In the genomic region with DNA sequence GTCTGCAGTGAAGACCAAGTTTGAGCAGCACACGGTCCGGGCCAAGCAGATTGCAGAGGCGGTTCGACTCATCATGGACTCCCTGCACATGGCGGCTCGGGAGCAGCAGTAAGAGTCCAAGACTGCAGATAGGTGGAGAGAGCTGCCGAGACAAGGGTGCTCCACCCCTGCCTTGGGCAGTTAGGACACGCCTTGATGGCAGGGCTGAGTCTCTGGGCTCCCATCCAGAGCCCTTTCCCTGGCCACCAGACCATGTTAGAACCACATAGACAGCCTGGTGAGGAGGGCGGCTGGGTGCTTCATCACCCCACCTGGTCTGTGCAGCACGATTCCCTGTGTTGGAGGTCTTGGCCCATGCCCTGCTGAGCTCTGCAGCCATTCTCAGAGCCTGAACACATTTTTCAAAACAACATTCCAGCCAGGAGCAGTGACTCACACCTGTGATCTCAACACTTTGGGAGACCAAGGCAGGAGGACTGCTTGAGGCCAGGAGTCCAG, we compare ENCODE assay signal across 10 cellular contexts. TPM values are rescaled to one million over a fixed set of nuclear protein-coding genes. Genes with fewer than 3 reads are reported as not detected.
A peak's percentile ranks its signal among the peaks of the same experiment; 100 is the strongest.
DNase-seq lines count a peak whose midpoint lies in the region; ATAC-seq, FAIRE-seq and TF ChIP-seq lines count a peak whose summit lies in the region.
"Had no signal": no experiment of that assay in that cellular context is flagged by ENCODE, and none has a peak within 500 bp of the region (broad histone marks: within the 10 kb centered on the region; RNA-seq: fewer than 3 reads in every experiment).

No MANE protein-coding gene starts in this region.

- no peaks in the 10 kb centered on the region for H3K27me3 ChIP-seq in A673 (replicated peaks; ENCODE audit: insufficient read depth, low read depth, low read length, poor library complexity)
- H3K27me3 ChIP-seq in IMR-90 (ENCODE audit: control insufficient read depth, insufficient read depth, low read length) = no peaks in the 10 kb centered on the region
- no peaks in the 10 kb centered on the region for H3K27me3 ChIP-seq in mammary epithelial cell (ENCODE audit: insufficient read depth, low read length)
- no peaks in the 10 kb centered on the region for H3K27me3 ChIP-seq in keratinocyte (ENCODE audit: control insufficient read depth, extremely low read depth, insufficient read depth, low read length)
- H3K27me3 ChIP-seq in ascending aorta = no peaks in the 10 kb centered on the region
- no peaks in the 10 kb centered on the region for H3K27me3 ChIP-seq in MM.1S (replicated peaks; ENCODE audit: insufficient read depth, low read length)

- no peak for TF ChIP-seq CTCF in A673 (conservative IDR thresholded peaks at IDR 0.05; ENCODE audit: low read depth, low read length)
- TF ChIP-seq CTCF in IMR-90 (conservative IDR thresholded peaks at IDR 0.05; ENCODE audit: low read depth, low read length) = no peak
- TF ChIP-seq CTCF in mammary epithelial cell (conservative IDR thresholded peaks at IDR 0.05 in 1 of 2, IDR thresholded peaks at IDR 0.05 in 1 of 2; ENCODE audit: extremely low read depth in 1 of 2, insufficient read depth in 1 of 2, low read depth in 1 of 2, low read length in 2 of 2) = no peak
- TF ChIP-seq CTCF in keratinocyte (optimal IDR thresholded peaks at IDR 0.05 in 1 of 3, IDR thresholded peaks at IDR 0.05 in 1 of 3, conservative IDR thresholded peaks at IDR 0.05 in 1 of 3; ENCODE audit: extremely low read depth in 1 of 3, insufficient read depth in 2 of 3, low read length in 3 of 3) = no peak
- no peak for TF ChIP-seq CTCF in ascending aorta (IDR thresholded peaks at IDR 0.05)
- no peak for TF ChIP-seq CTCF in MM.1S (IDR thresholded peaks at IDR 0.05; ENCODE audit: low read length)

- H3K9me1 ChIP-seq in IMR-90 (ENCODE audit: insufficient read depth, low read length) (peaks cover 4% of the 10 kb centered on the region; the same call in 1 of the 2 replicates), keratinocyte (ENCODE audit: control insufficient read depth, extremely low read depth, insufficient read depth, low read length) (no peaks in the 10 kb centered on the region)

- WGBS in IMR-90 (ENCODE audit: extremely low coverage in 2 of 2, insufficient read length in 1 of 2), 2 experiments = 95% methylated on average over 6 of the region's 10 CpGs; no CpG with 5 or more reads in 1 of the 2 experiments
- 86% methylated on average over 9 of the region's 10 CpGs for WGBS in mammary epithelial cell (ENCODE audit: low coverage, missing lambda C conversion rate)

- H2AK9ac ChIP-seq in IMR-90 (replicated peaks; ENCODE audit: low read depth, low read length, poor library complexity) = no peak overlapping the region

- peak overlapping the region; percentile 77 for H3K27ac ChIP-seq in A673 (ENCODE audit: low read depth, low read length, poor library complexity, severe bottlenecking)
- no peak overlapping the region for H3K27ac ChIP-seq in IMR-90 (ENCODE audit: insufficient read depth, low read length)
- no peak overlapping the region for H3K27ac ChIP-seq in mammary epithelial cell (ENCODE audit: insufficient read depth, low read depth, low read length)
- peak overlapping the region; percentile 51 for H3K27ac ChIP-seq in keratinocyte (ENCODE audit: control insufficient read depth, insufficient read depth, low read length)
- H3K27ac ChIP-seq in ascending aorta = no peak overlapping the region
- no peak overlapping the region for H3K27ac ChIP-seq in MM.1S (ENCODE audit: low read length)

- no peak for TF ChIP-seq RAD21 in IMR-90 (IDR thresholded peaks at IDR 0.05; ENCODE audit: low read length)

- no peak overlapping the region for H2BK15ac ChIP-seq in IMR-90 (ENCODE audit: low read depth, low read length)

- dilution Hi-C loops in IMR-90 (cut with HindIII; ENCODE audit: low sequenced_read_pairs, unreplicated experiment) (no loop called here), mammary epithelial cell (cut with HindIII; ENCODE audit: low sequenced_read_pairs) (no loop called here), keratinocyte (cut with MboI; ENCODE audit: extremely low pct_ligation_motif_present, low sequenced_read_pairs) (no loop called here)

- no peak overlapping the region for H3K56ac ChIP-seq in IMR-90 (ENCODE audit: extremely low read depth, insufficient read depth, low read length)

- H3K9me3 ChIP-seq in A673 (ENCODE audit: low read depth, low read length, poor library complexity, severe bottlenecking) (no peaks in the 10 kb centered on the region), IMR-90 (ENCODE audit: control insufficient read depth, insufficient read depth, low read length) (no peaks in the 10 kb centered on the region), mammary epithelial cell (replicated peaks; ENCODE audit: insufficient read depth, low read length) (no peaks in the 10 kb centered on the region), keratinocyte (ENCODE audit: control insufficient read depth, low read depth, low read length) (no peaks in the 10 kb centered on the region), ascending aorta (no peaks in the 10 kb centered on the region), MM.1S (replicated peaks; ENCODE audit: insufficient read depth, low read length) (no peaks in the 10 kb centered on the region)

- in situ Hi-C loops in IMR-90 (cut with MboI; ENCODE audit: low sequenced_read_pairs) (no loop called here), mammary epithelial cell (cut with MboI; ENCODE audit: low sequenced_read_pairs in 2 of 2) (no loop called here)

- BruUV-seq in A673 (replicated peaks; lab: Mats Ljungman, UMichigan) = no TSS peak
- no TSS peak for BruUV-seq in IMR-90 (replicated peaks; lab: Mats Ljungman, UMichigan)
- no TSS peak for BruUV-seq in mammary epithelial cell (replicated peaks; lab: Mats Ljungman, UMichigan)

- CTCF ChIA-PET in A673 (lab: Charles Lee) = interaction anchor here (1.0 kb wide), 1 partner anchor 77 kb away, joined by 5 read pairs; no protein-coding TSS in a partner anchor
- CTCF ChIA-PET in IMR-90 (lab: Yijun Ruan, JAX) = interaction anchor here (0.8 kb wide), 1 partner anchor 77 kb away, joined by 4 read pairs; no protein-coding TSS in a partner anchor
- CTCF ChIA-PET in mammary epithelial cell (lab: Charles Lee; ENCODE audit: low non-redundant PET) = no interaction called here

- intact Hi-C loops in A673 (cut with micrococcal nuclease; ENCODE audit: unreplicated experiment) = no loop called here
- intact Hi-C loops in IMR-90 (cut with micrococcal nuclease) = no loop called here
- intact Hi-C loops in mammary epithelial cell (cut with micrococcal nuclease) = no loop called here
- intact Hi-C loops in ascending aorta (cut with DNase I) = no loop called here

- H3K79me2 ChIP-seq in mammary epithelial cell (ENCODE audit: insufficient read depth, low read length) (no peaks in the 10 kb centered on the region), keratinocyte (ENCODE audit: control insufficient read depth, insufficient read depth, low read length) (no peaks in the 10 kb centered on the region), MM.1S (ENCODE audit: low read length) (no peaks in the 10 kb centered on the region)

- POLR2A ChIA-PET in A673 (lab: Charles Lee; ENCODE audit: low non-redundant PET) (no interaction called here), IMR-90 (lab: Charles Lee; ENCODE audit: unreplicated experiment) (no interaction called here)

- H4K91ac ChIP-seq in IMR-90 (ENCODE audit: insufficient read depth, low read depth, low read length) = no peak overlapping the region

- H3K18ac ChIP-seq in IMR-90 (ENCODE audit: low read depth, low read length) = no peak overlapping the region

- no peak for TF ChIP-seq POLR2A in IMR-90 (IDR thresholded peaks at IDR 0.05; ENCODE audit: low read depth, low read length)

- no peaks in the 10 kb centered on the region for H4K20me1 ChIP-seq in IMR-90 (ENCODE audit: insufficient read depth, low read length)
- no peaks in the 10 kb centered on the region for H4K20me1 ChIP-seq in mammary epithelial cell (ENCODE audit: insufficient read depth, low read length)
- peaks cover 7% of the 10 kb centered on the region for H4K20me1 ChIP-seq in keratinocyte (ENCODE audit: control insufficient read depth, extremely low read depth, insufficient read depth, low read length)
- no peaks in the 10 kb centered on the region for H4K20me1 ChIP-seq in MM.1S (ENCODE audit: insufficient read depth, low read length)

- peak; percentile 24; the same call in 1 of the 2 replicates for ATAC-seq in IMR-90 (ENCODE audit: low read depth)
- ATAC-seq: T-helper 17 cell had no signal

- H2AK5ac ChIP-seq in IMR-90 (ENCODE audit: low read depth, low read length) = no peak overlapping the region

- H3F3A ChIP-seq in MM.1S (ENCODE audit: insufficient read depth, low read length) = no peaks in the 10 kb centered on the region

- no peak overlapping the region for H3K4me3 ChIP-seq in A673 (ENCODE audit: low read depth, low read length, poor library complexity, severe bottlenecking)
- no peak overlapping the region for H3K4me3 ChIP-seq in IMR-90 (ENCODE audit: insufficient read depth, low read depth, low read length)
- no peak overlapping the region for H3K4me3 ChIP-seq in mammary epithelial cell (replicated peaks in 1 of 3; ENCODE audit: insufficient read depth in 1 of 3, low read depth in 2 of 3, low read length in 3 of 3)
- no peak overlapping the region for H3K4me3 ChIP-seq in keratinocyte (ENCODE audit: control insufficient read depth in 2 of 3, extremely low read depth in 1 of 3, insufficient read depth in 2 of 3, low read depth in 1 of 3, low read length in 3 of 3)
- H3K4me3 ChIP-seq in ascending aorta = no peak overlapping the region
- H3K4me3 ChIP-seq in MM.1S (ENCODE audit: low read length) = no peak overlapping the region

- FAIRE-seq in keratinocyte (lab: Jason Lieb, UNC) = no peak

- no peak overlapping the region for H4K5ac ChIP-seq in IMR-90 (ENCODE audit: low read depth, low read length)

- H2BK5ac ChIP-seq in IMR-90 (ENCODE audit: low read depth, low read length, poor library complexity, severe bottlenecking) = no peak overlapping the region

- H3K9ac ChIP-seq in IMR-90 (ENCODE audit: low read depth, low read length) = no peak overlapping the region
- H3K9ac ChIP-seq in mammary epithelial cell (ENCODE audit: insufficient read depth, low read length) = no peak overlapping the region
- H3K9ac ChIP-seq in keratinocyte (ENCODE audit: control insufficient read depth, extremely low read depth, insufficient read depth, low read length) = no peak overlapping the region
- H3K9ac ChIP-seq in MM.1S (ENCODE audit: low read length) = no peak overlapping the region

- no peak overlapping the region for H3K14ac ChIP-seq in IMR-90 (replicated peaks; ENCODE audit: low read depth, low read length)

- no peak overlapping the region for H2AFZ ChIP-seq in IMR-90 (replicated peaks; ENCODE audit: low read length, poor library complexity)
- no peak overlapping the region for H2AFZ ChIP-seq in mammary epithelial cell (ENCODE audit: low read depth, low read length)
- no peak overlapping the region for H2AFZ ChIP-seq in keratinocyte (ENCODE audit: control insufficient read depth, low read length)
- no peak overlapping the region for H2AFZ ChIP-seq in MM.1S (ENCODE audit: low read length)

- H3K4me2 ChIP-seq in IMR-90 (ENCODE audit: low read depth, low read length) = no peak overlapping the region
- no peak overlapping the region for H3K4me2 ChIP-seq in mammary epithelial cell (ENCODE audit: insufficient read depth, low read depth, low read length)
- no peak overlapping the region for H3K4me2 ChIP-seq in keratinocyte (ENCODE audit: control insufficient read depth, extremely low read depth, insufficient read depth, low read depth, low read length)
- no peak overlapping the region for H3K4me2 ChIP-seq in MM.1S (ENCODE audit: low read depth, low read length)

- H3K9me2 ChIP-seq in MM.1S (replicated peaks; ENCODE audit: insufficient read depth, low read length) = no peaks in the 10 kb centered on the region

- no peak overlapping the region for H4K8ac ChIP-seq in IMR-90 (ENCODE audit: low read depth in 2 of 2, low read length in 2 of 2)

- H3K79me1 ChIP-seq in IMR-90 (ENCODE audit: low read depth in 1 of 2, low read length in 2 of 2) = 0 out of 4 replicates have a peak, but pooled peaks cover 0 to 2% of the 10 kb centered on the region in 2 experiments

- H2BK20ac ChIP-seq in IMR-90 (ENCODE audit: low read depth, low read length) = no peak overlapping the region

- H3K4me1 ChIP-seq in A673 (ENCODE audit: insufficient read depth, low read length, poor library complexity, severe bottlenecking) (no peaks in the 10 kb centered on the region), IMR-90 (ENCODE audit: control insufficient read depth, insufficient read depth, low read length) (peaks cover 2% of the 10 kb centered on the region; the same call in 1 of the 2 replicates), mammary epithelial cell (ENCODE audit: insufficient read depth, low read length) (no peaks in the 10 kb centered on the region), keratinocyte (ENCODE audit: control insufficient read depth, extremely low read depth, insufficient read depth, low read length) (peaks cover 10% of the 10 kb centered on the region), ascending aorta (no peaks in the 10 kb centered on the region), MM.1S (ENCODE audit: low read length) (no peaks in the 10 kb centered on the region)

- no peak overlapping the region for H2BK120ac ChIP-seq in IMR-90 (ENCODE audit: low read depth, low read length)

- no peak overlapping the region for H3K23ac ChIP-seq in IMR-90 (ENCODE audit: low read depth, low read length)

- no peak overlapping the region for H3K4ac ChIP-seq in IMR-90 (ENCODE audit: low read depth, low read length)

- H3K36me3 ChIP-seq in A673 (ENCODE audit: insufficient read depth, low read length, poor library complexity, severe bottlenecking) = peaks cover 85% of the 10 kb centered on the region
- H3K36me3 ChIP-seq in IMR-90 (ENCODE audit: control insufficient read depth, insufficient read depth, low read length) = peaks cover 71% of the 10 kb centered on the region
- H3K36me3 ChIP-seq in mammary epithelial cell (ENCODE audit: insufficient read depth, low read length) = peaks cover 55% of the 10 kb centered on the region
- peaks cover 55 to 70% of the 10 kb centered on the region in 2 experiments for H3K36me3 ChIP-seq in keratinocyte (ENCODE audit: control insufficient read depth in 2 of 2, extremely low read depth in 1 of 2, insufficient read depth in 2 of 2, low read length in 2 of 2)
- H3K36me3 ChIP-seq in ascending aorta = peaks cover 94 to 98% of the 10 kb centered on the region in 2 donors
- H3K36me3 ChIP-seq in MM.1S (replicated peaks; ENCODE audit: insufficient read depth, low read length) = peaks cover 9% of the 10 kb centered on the region; the same call in 1 of the 2 replicates

- DNase-seq in A673 (ENCODE audit: low spot score) (no peak), IMR-90 (no peak), mammary epithelial cell (peak; percentile 24), keratinocyte (ENCODE audit: low read depth, low spot score) (no peak), NCI-H128 (lab: John Stamatoyannopoulos, UW; ENCODE audit: unreplicated experiment) (no peak), ascending aorta (ENCODE audit: low spot score in 2 of 2) (no peak), cerebellar nuclear complex (lab: John Stamatoyannopoulos, UW) (no peak), MM.1S (no peak)
- DNase-seq: NCI-H2081 had no signal

RNA-seq across cellular contexts. Expression of gene MIIP, which starts 17.3 kb away (rescaled TPM):
- total RNA-seq in A673 (2021) = 43.8 and 45.9 TPM in 2 replicates
- 12.2 and 14.2 TPM in 2 replicates for total RNA-seq in IMR-90 (2012; rRNA removed)
- polyA plus RNA-seq in IMR-90 (2012; rRNA removed) = 23.7 and 28.7 TPM in 2 replicates
- polyA plus RNA-seq in IMR-90 (2012; cell fraction: cytosol; rRNA removed) = 12.9 and 18.5 TPM in 2 replicates
- polyA plus RNA-seq in IMR-90 (2012; cell fraction: nucleus; rRNA removed; ENCODE audit: low replicate concordance) = 74.8 and 224 TPM in 2 replicates
- 10 to 100 TPM; 19.3 to 24.5 TPM for total RNA-seq in mammary epithelial cell
- 15.5 TPM for polyA plus RNA-seq in mammary epithelial cell
- 29.7 TPM for polyA minus RNA-seq in mammary epithelial cell
- polyA plus RNA-seq in keratinocyte = 14.3 to 30.6 TPM (median 18.2 TPM) in 3 replicates
- polyA plus RNA-seq in keratinocyte (2011; ENCODE audit: low read depth) = 7.8 TPM
- 12.1 and 26.0 TPM in 2 replicates for polyA plus RNA-seq in keratinocyte (2011; cell fraction: cytosol; rRNA removed)
- polyA plus RNA-seq in keratinocyte (2011; cell fraction: nucleus; rRNA removed) = 62.3 and 86.3 TPM in 2 replicates
- 24.6 and 25.7 TPM in 2 replicates for polyA plus RNA-seq in keratinocyte (2012; ENCODE audit: low replicate concordance)
- polyA minus RNA-seq in keratinocyte = 9.2 to 23.0 TPM (median 13.7 TPM) in 3 replicates
- 28.6 TPM for polyA minus RNA-seq in keratinocyte (2011; cell fraction: cytosol; rRNA and poly(A)+ RNA removed)
- 12.9 and 15.0 TPM in 2 replicates for polyA minus RNA-seq in keratinocyte (2011; cell fraction: nucleus; rRNA and poly(A)+ RNA removed)
- 51.5 TPM for total RNA-seq in ascending aorta

RNA-seq across cellular contexts. Expression of gene MFN2, which starts 21.8 kb away (rescaled TPM):
- total RNA-seq in A673 (2021) (157 and 160 TPM in 2 replicates), IMR-90 (2012; rRNA removed) (76.4 and 84.2 TPM in 2 replicates), mammary epithelial cell (100 to 1,000 TPM; 106 to 133 TPM), ascending aorta (85.6 TPM)
- polyA plus RNA-seq in IMR-90 (2012; rRNA removed) (51.6 and 52.8 TPM in 2 replicates), mammary epithelial cell (91.6 TPM), keratinocyte (85.4 to 102 TPM (median 94.3 TPM) in 3 replicates)
- polyA plus RNA-seq in IMR-90 (2012; cell fraction: cytosol; rRNA removed) = 33.4 and 38.2 TPM in 2 replicates
- polyA plus RNA-seq in IMR-90 (2012; cell fraction: nucleus; rRNA removed; ENCODE audit: low replicate concordance) = 60.3 and 63.8 TPM in 2 replicates
- polyA minus RNA-seq in mammary epithelial cell (189 TPM), keratinocyte (118 to 135 TPM (median 122 TPM) in 3 replicates)
- 44.3 TPM for polyA plus RNA-seq in keratinocyte (2011; ENCODE audit: low read depth)
- 69.6 and 77.6 TPM in 2 replicates for polyA plus RNA-seq in keratinocyte (2011; cell fraction: cytosol; rRNA removed)
- polyA plus RNA-seq in keratinocyte (2011; cell fraction: nucleus; rRNA removed) = 125 and 133 TPM in 2 replicates
- polyA plus RNA-seq in keratinocyte (2012; ENCODE audit: low replicate concordance) = 60.7 and 121 TPM in 2 replicates
- polyA minus RNA-seq in keratinocyte (2011; cell fraction: cytosol; rRNA and poly(A)+ RNA removed) = 69.6 TPM
- 60.4 and 91.8 TPM in 2 replicates for polyA minus RNA-seq in keratinocyte (2011; cell fraction: nucleus; rRNA and poly(A)+ RNA removed)

Comparison
In these comparisons a context has a peak if more than half of its experiments do, and no peak if none do; other contexts are left out.
1. H3K27ac ChIP-seq: peak in A673 (single experiment) and keratinocyte (single experiment); none in IMR-90 (single experiment), mammary epithelial cell (single experiment), ascending aorta (0 of 2) and MM.1S (single experiment).